In genomic region chr2:18526429-18526828, GRCh38 we compare ENCODE assay signal across 21 cellular contexts. TPM values are rescaled to one million over a fixed set of nuclear protein-coding genes. Genes with fewer than 3 reads are reported as not detected.
DNase-seq lines count a peak whose midpoint lies in the region; ATAC-seq and TF ChIP-seq lines count a peak whose summit lies in the region.
"Had no signal": no experiment of that assay in that cellular context is flagged by ENCODE, and none has a peak within 500 bp of the region (broad histone marks: within the 10 kb centered on the region; RNA-seq: fewer than 3 reads in every experiment).

No MANE protein-coding gene starts in this region.

- H3K4me1 ChIP-seq in neural progenitor cell, result no peaks in the 10 kb centered on the region
- no peaks in the 10 kb centered on the region for H3K4me1 ChIP-seq in CD8-positive, alpha-beta memory T cell (ENCODE audit: insufficient read depth, low read length)
- H3K4me1 ChIP-seq: A549 had no signal

- peak overlapping the region; percentile 34 for H2AFZ ChIP-seq in neural progenitor cell (replicated peaks)

- CTCF ChIA-PET in CD8-positive, alpha-beta memory T cell (lab: Charles Lee), result no interaction called here

- no peaks in the 10 kb centered on the region for H3K9me3 Mint-ChIP-seq in neural progenitor cell
- no peaks in the 10 kb centered on the region for H3K9me3 Mint-ChIP-seq in CD8-positive, alpha-beta memory T cell
- H3K9me3 Mint-ChIP-seq: CD14-positive monocyte had no signal

- no peaks in the 10 kb centered on the region for H3K36me3 ChIP-seq in neural progenitor cell
- H3K36me3 ChIP-seq in CD8-positive, alpha-beta memory T cell (ENCODE audit: insufficient read depth, low read length), result no peaks in the 10 kb centered on the region
- H3K36me3 ChIP-seq: BE2C had no signal

- H3K9ac ChIP-seq in neural progenitor cell, result no peak overlapping the region

- H3K4me1 Mint-ChIP-seq in T-helper 17 cell (peaks cover 2% of the 10 kb centered on the region), neural progenitor cell (peaks cover 5% of the 10 kb centered on the region)
- H3K4me1 Mint-ChIP-seq in CD8-positive, alpha-beta memory T cell, result no peaks in the 10 kb centered on the region
- H3K4me1 Mint-ChIP-seq: CD14-positive monocyte had no signal

- ATAC-seq in T-helper 17 cell, result no peak
- peak; percentile 26 for ATAC-seq in left ventricle myocardium superior
- no peak for ATAC-seq in HG02970 (IDR thresholded peaks at IDR 0.05; ENCODE audit: low FRiP score, unreplicated experiment)
- ATAC-seq: A549, HepG2 had no signal

- DNase-seq in T-helper 17 cell (no peak), fibroblast of the aortic adventitia (ENCODE audit: low read depth) (peak; percentile 62), left ventricle myocardium superior (no peak), neural progenitor cell (ENCODE audit: low spot score) (no peak)
- no peak for DNase-seq in CD8-positive, alpha-beta memory T cell
- DNase-seq in activated CD4-positive, alpha-beta T cell treated with anti-CD3 and anti-CD28 coated beads, Interleukin-2, amount 50 U/mL, for 48 hours, result no peak
- DNase-seq: BE2C, Calu3, DMS79 treated with DMSO at 0.1 percent for 48 hours, GF-D8, KBM-7, MV-4-11, NCI-H1105 treated with DMSO at 0.1 percent for 48 hours, NCI-H2029 treated with DMSO at 0.1 percent for 48 hours, NCI-H446 treated with DMSO at 0.1 percent for 48 hours, RPMI8226, SHP77 treated with DMSO at 0.1 percent for 48 hours had no signal

- H3K4me2 ChIP-seq in neural progenitor cell, result no peak overlapping the region
- H3K4me2 ChIP-seq: A549 had no signal

- no peaks in the 10 kb centered on the region for H3F3A ChIP-seq in neural progenitor cell (ENCODE audit: low read depth)

- no peaks in the 10 kb centered on the region for H4K20me1 ChIP-seq in neural progenitor cell (ENCODE audit: low read depth)

- intact Hi-C loops in left ventricle myocardium superior (cut with micrococcal nuclease), result loop anchor here (10.0 kb wide), 1 partner anchor 218 kb away; no protein-coding TSS in a partner anchor

- no peaks in the 10 kb centered on the region for H3K9me3 ChIP-seq in T-helper 17 cell (ENCODE audit: control insufficient read depth, low read length, poor library complexity, severe bottlenecking)
- H3K9me3 ChIP-seq in neural progenitor cell (ENCODE audit: low read depth), result no peaks in the 10 kb centered on the region
- no peaks in the 10 kb centered on the region for H3K9me3 ChIP-seq in CD8-positive, alpha-beta memory T cell (ENCODE audit: low read length)
- H3K9me3 ChIP-seq: A549, BE2C had no signal

- H3K27me3 Mint-ChIP-seq in T-helper 17 cell, result peaks cover 8% of the 10 kb centered on the region
- peaks cover 2% of the 10 kb centered on the region for H3K27me3 Mint-ChIP-seq in neural progenitor cell (ENCODE audit: insufficient read depth, low read depth)
- H3K27me3 Mint-ChIP-seq in CD8-positive, alpha-beta memory T cell, result peaks cover 0 to 3% of the 10 kb centered on the region in 2 donors

- H3K79me2 ChIP-seq in neural progenitor cell (ENCODE audit: low read depth), result no peaks in the 10 kb centered on the region

- H3K36me3 Mint-ChIP-seq in T-helper 17 cell (ENCODE audit: low read depth) (no peaks in the 10 kb centered on the region), neural progenitor cell (no peaks in the 10 kb centered on the region)
- no peaks in the 10 kb centered on the region for H3K36me3 Mint-ChIP-seq in CD8-positive, alpha-beta memory T cell
- H3K36me3 Mint-ChIP-seq: CD14-positive monocyte had no signal

- H3K27ac Mint-ChIP-seq in T-helper 17 cell (peak overlapping the region; percentile 6), neural progenitor cell (no peak overlapping the region)
- peak overlapping the region in 2 of 8 donors; percentile 41 to 47 for H3K27ac Mint-ChIP-seq in CD8-positive, alpha-beta memory T cell
- H3K27ac Mint-ChIP-seq: CD14-positive monocyte had no signal

- POLR2A ChIA-PET in CD8-positive, alpha-beta memory T cell (lab: Charles Lee), result no interaction called here

- H3K27me3 ChIP-seq in neural progenitor cell, result no peaks in the 10 kb centered on the region
- no peaks in the 10 kb centered on the region for H3K27me3 ChIP-seq in CD8-positive, alpha-beta memory T cell (ENCODE audit: insufficient read depth, low read length, poor library complexity, severe bottlenecking)
- H3K27me3 ChIP-seq: BE2C had no signal

- H3K4me3 ChIP-seq in fibroblast of the aortic adventitia (ENCODE audit: low read depth, low read length) (no peak overlapping the region), neural progenitor cell (no peak overlapping the region)
- no peak overlapping the region for H3K4me3 ChIP-seq in CD8-positive, alpha-beta memory T cell (ENCODE audit: low read length)
- H3K4me3 ChIP-seq: A549 had no signal

- no peak overlapping the region for H3K27ac ChIP-seq in neural progenitor cell
- no peak overlapping the region for H3K27ac ChIP-seq in CD8-positive, alpha-beta memory T cell (ENCODE audit: low read depth, low read length)
- H3K27ac ChIP-seq: A549 had no signal

- H3K4me3 Mint-ChIP-seq in T-helper 17 cell (no peak overlapping the region), neural progenitor cell (no peak overlapping the region)
- no peak overlapping the region for H3K4me3 Mint-ChIP-seq in CD8-positive, alpha-beta memory T cell
- H3K4me3 Mint-ChIP-seq: CD14-positive monocyte had no signal

- TF ChIP-seq CTCF in fibroblast of the aortic adventitia (IDR thresholded peaks at IDR 0.05; ENCODE audit: insufficient read depth, low read length) (no peak), neural progenitor cell (IDR thresholded peaks at IDR 0.05) (no peak)

RNA-seq across cellular contexts. Expression of gene RDH14, which starts 34.0 kb away (rescaled TPM):
- total RNA-seq in T-helper 17 cell (10 to 100 TPM in 1 of 2 donors, 1 to 10 TPM in 1; 8.7 to 10.1 TPM), fibroblast of the aortic adventitia (ENCODE audit: low replicate concordance) (34.5 and 40.5 TPM in 2 replicates), left ventricle myocardium superior (50.3 TPM), neural progenitor cell (ENCODE audit: low replicate concordance) (27.7 and 33.5 TPM in 2 replicates)
- 10 to 100 TPM; 16.9 to 18.1 TPM for total RNA-seq in CD8-positive, alpha-beta memory T cell
- 44.3 TPM for polyA plus RNA-seq in CD8-positive, alpha-beta memory T cell
